Comparison of ENCODE assay signal across 1 cellular context in genomic region chr17:49190932-49191331, GRCh38.
A peak's percentile ranks its signal among the peaks of the same experiment; 100 is the strongest.
TF ChIP-seq lines count a peak whose summit lies in the region.

No MANE protein-coding gene starts in this region.

TF ChIP-seq in GM12878, 131 proteins besides CTCF, POLR2A, EP300 and RAD21:
- TF ChIP-seq, protein P1, sequence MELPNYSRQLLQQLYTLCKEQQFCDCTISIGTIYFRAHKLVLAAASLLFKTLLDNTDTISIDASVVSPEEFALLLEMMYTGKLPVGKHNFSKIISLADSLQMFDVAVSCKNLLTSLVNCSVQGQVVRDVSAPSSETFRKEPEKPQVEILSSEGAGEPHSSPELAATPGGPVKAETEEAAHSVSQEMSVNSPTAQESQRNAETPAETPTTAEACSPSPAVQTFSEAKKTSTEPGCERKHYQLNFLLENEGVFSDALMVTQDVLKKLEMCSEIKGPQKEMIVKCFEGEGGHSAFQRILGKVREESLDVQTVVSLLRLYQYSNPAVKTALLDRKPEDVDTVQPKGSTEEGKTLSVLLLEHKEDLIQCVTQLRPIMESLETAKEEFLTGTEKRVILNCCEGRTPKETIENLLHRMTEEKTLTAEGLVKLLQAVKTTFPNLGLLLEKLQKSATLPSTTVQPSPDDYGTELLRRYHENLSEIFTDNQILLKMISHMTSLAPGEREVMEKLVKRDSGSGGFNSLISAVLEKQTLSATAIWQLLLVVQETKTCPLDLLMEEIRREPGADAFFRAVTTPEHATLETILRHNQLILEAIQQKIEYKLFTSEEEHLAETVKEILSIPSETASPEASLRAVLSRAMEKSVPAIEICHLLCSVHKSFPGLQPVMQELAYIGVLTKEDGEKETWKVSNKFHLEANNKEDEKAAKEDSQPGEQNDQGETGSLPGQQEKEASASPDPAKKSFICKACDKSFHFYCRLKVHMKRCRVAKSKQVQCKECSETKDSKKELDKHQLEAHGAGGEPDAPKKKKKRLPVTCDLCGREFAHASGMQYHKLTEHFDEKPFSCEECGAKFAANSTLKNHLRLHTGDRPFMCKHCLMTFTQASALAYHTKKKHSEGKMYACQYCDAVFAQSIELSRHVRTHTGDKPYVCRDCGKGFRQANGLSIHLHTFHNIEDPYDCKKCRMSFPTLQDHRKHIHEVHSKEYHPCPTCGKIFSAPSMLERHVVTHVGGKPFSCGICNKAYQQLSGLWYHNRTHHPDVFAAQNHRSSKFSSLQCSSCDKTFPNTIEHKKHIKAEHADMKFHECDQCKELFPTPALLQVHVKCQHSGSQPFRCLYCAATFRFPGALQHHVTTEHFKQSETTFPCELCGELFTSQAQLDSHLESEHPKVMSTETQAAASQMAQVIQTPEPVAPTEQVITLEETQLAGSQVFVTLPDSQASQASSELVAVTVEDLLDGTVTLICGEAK (IDR thresholded peaks at IDR 0.05; ENCODE audit: borderline replicate concordance) = no peak
- TF ChIP-seq, protein P2, sequence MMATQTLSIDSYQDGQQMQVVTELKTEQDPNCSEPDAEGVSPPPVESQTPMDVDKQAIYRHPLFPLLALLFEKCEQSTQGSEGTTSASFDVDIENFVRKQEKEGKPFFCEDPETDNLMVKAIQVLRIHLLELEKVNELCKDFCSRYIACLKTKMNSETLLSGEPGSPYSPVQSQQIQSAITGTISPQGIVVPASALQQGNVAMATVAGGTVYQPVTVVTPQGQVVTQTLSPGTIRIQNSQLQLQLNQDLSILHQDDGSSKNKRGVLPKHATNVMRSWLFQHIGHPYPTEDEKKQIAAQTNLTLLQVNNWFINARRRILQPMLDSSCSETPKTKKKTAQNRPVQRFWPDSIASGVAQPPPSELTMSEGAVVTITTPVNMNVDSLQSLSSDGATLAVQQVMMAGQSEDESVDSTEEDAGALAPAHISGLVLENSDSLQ (IDR thresholded peaks at IDR 0.05) = peak; percentile 75
